ENCODE assay signal across 32 cellular contexts in the genomic region with DNA sequence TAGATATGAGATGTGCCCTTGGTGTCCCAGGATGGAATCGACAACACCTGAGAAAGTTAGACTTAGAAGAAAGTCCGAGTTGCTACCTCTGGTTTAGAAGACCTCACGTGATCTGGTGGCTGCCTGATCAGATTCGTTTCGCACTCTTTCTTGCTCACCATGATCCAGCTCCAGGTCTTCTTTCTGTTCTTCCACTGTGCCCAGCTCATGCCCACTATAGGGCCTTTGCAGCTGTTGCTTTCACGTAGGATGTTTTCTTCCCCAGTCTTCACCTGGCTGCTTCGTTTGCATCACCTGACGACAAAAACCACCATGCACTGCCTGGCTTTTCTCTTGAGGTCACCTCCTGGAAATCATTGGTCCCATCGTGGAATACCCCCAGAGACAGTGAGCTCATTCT.
"Had no signal": no experiment of that assay in that cellular context is flagged by ENCODE, and none has a peak within 500 bp of the region (broad histone marks: within the 10 kb centered on the region; RNA-seq: fewer than 3 reads in every experiment).

No MANE protein-coding gene starts in this region.

- H3K4me3 Mint-ChIP-seq: T-cell had no signal

- DNase-seq: Kasumi-1, NCI-H1048, NCI-H1092 treated with DMSO at 0.1 percent for 48 hours, NCI-H1105 treated with DMSO at 0.1 percent for 48 hours, NCI-H1417, NCI-H1436, NCI-H146, NCI-H1694, NCI-H187, NCI-H1930, NCI-H2029 treated with DMSO at 0.1 percent for 48 hours, NCI-H2081 treated with DMSO at 0.1 percent for 48 hours, NCI-H2107, NCI-H2171, NCI-H226, NCI-H446 treated with DMSO at 0.1 percent for 48 hours, NCI-H510A, NCI-H524, NCI-H526, NCI-H69, NCI-H748 treated with DMSO at 0.1 percent for 48 hours, NCI-H82, OCI-M1, PC-3, Peyer's patch, SHP77, SIG-M5, SJCRH30, T-cell had no signal

- H3K27me3 ChIP-seq: Peyer's patch, SJCRH30 had no signal

- H3K4me1 Mint-ChIP-seq: T-cell had no signal

- H3K27ac Mint-ChIP-seq: T-cell had no signal

- H3K27ac ChIP-seq: Peyer's patch, RWPE1, SJCRH30, SK-N-MC had no signal

- H3K36me3 Mint-ChIP-seq: T-cell had no signal

- H3K9me3 ChIP-seq: Peyer's patch, SJCRH30 had no signal

- H3K36me3 ChIP-seq: Peyer's patch, SJCRH30 had no signal

- ATAC-seq: PC-3, SK-N-SH treated with all-trans-retinoic acid at 6 μM for 48 hours, T-cell had no signal

- H3K4me1 ChIP-seq: Peyer's patch, SJCRH30 had no signal

- H3K4me3 ChIP-seq: Peyer's patch, SJCRH30, SK-N-MC had no signal
